Comparison of ENCODE assay signal across 12 cellular contexts in genomic region chr9:77927265-77927664, GRCh38.
DNase-seq lines count a peak whose midpoint lies in the region; ATAC-seq, FAIRE-seq and TF ChIP-seq lines count a peak whose summit lies in the region.
"Had no signal": no experiment of that assay in that cellular context is flagged by ENCODE, and none has a peak within 500 bp of the region (broad histone marks: within the 10 kb centered on the region; RNA-seq: fewer than 3 reads in every experiment).

No MANE protein-coding gene starts in this region.

- H3K9me3 Mint-ChIP-seq in activated T-cell treated with anti-CD3 and anti-CD28 coated beads, Interleukin-2, amount 50 U/mL, for 72 hours = no peaks in the 10 kb centered on the region
- H3K9me3 Mint-ChIP-seq in activated T-cell treated with anti-CD3 and anti-CD28 coated beads, Interleukin-2, amount 50 U/mL, for 4 hours = no peaks in the 10 kb centered on the region
- H3K9me3 Mint-ChIP-seq: stimulated activated memory B cell treated with anti-CD40 and anti-IgM and Interleukin-4, amounts not matched to agents 10 μg/mL and 1 μg/mL and 100 μg/mL, for 72 hours had no signal

- H3K4me3 ChIP-seq in SK-N-MC = peak overlapping the region; percentile 6; the same call in 1 of the 2 replicates
- no peak overlapping the region for H3K4me3 ChIP-seq in fibroblast of the aortic adventitia (ENCODE audit: low read depth, low read length)
- no peak overlapping the region for H3K4me3 ChIP-seq in aorta (ENCODE audit: low read length in 2 of 2)
- H3K4me3 ChIP-seq: cardiac muscle cell had no signal

- H3K27me3 Mint-ChIP-seq in activated T-cell treated with anti-CD3 and anti-CD28 coated beads, Interleukin-2, amount 50 U/mL, for 72 hours (ENCODE audit: low read depth) = no peaks in the 10 kb centered on the region
- H3K27me3 Mint-ChIP-seq in activated T-cell treated with anti-CD3 and anti-CD28 coated beads, Interleukin-2, amount 50 U/mL, for 4 hours (ENCODE audit: low read depth) = no peaks in the 10 kb centered on the region

- H3K9me3 ChIP-seq in SK-N-MC (ENCODE audit: low read depth, low read length) = 0 out of 2 replicates have a peak, but pooled peaks cover 4% of the 10 kb centered on the region
- no peaks in the 10 kb centered on the region for H3K9me3 ChIP-seq in aorta (ENCODE audit: control insufficient read depth, low read length)

- H3K4me1 Mint-ChIP-seq in activated T-cell treated with anti-CD3 and anti-CD28 coated beads, Interleukin-2, amount 50 U/mL, for 72 hours (ENCODE audit: low read depth) = peaks cover 17% of the 10 kb centered on the region
- H3K4me1 Mint-ChIP-seq in activated T-cell treated with anti-CD3 and anti-CD28 coated beads, Interleukin-2, amount 50 U/mL, for 4 hours (ENCODE audit: low read depth) = peaks cover 23% of the 10 kb centered on the region
- H3K4me1 Mint-ChIP-seq: stimulated activated memory B cell treated with anti-CD40 and anti-IgM and Interleukin-4, amounts not matched to agents 10 μg/mL and 1 μg/mL and 100 μg/mL, for 72 hours had no signal

- no peak for FAIRE-seq in GM19239 (lab: Jason Lieb, UNC)

- H3K4me1 ChIP-seq in aorta (ENCODE audit: control insufficient read depth in 1 of 2, insufficient read depth in 2 of 2, low read length in 2 of 2) = peaks cover 2 to 8% of the 10 kb centered on the region in 2 donors

- H3K36me3 ChIP-seq in SK-N-MC (ENCODE audit: insufficient read depth, low read length) (peaks cover 5% of the 10 kb centered on the region), aorta (ENCODE audit: control insufficient read depth in 1 of 2, insufficient read depth in 2 of 2, low read length in 1 of 2) (no peaks in the 10 kb centered on the region)
- H3K36me3 ChIP-seq: cardiac muscle cell had no signal

- no peak for DNase-seq in activated T-cell treated with anti-CD3 and anti-CD28 coated beads, Interleukin-2, amount 50 U/mL, for 72 hours
- DNase-seq in activated T-cell treated with anti-CD3 and anti-CD28 coated beads, Interleukin-2, amount 50 U/mL, for 4 hours = no peak
- DNase-seq in SK-N-MC (ENCODE audit: low read depth, low spot score) (no peak), fibroblast of the aortic adventitia (ENCODE audit: low read depth) (peak; percentile 71), aorta (no peak), medulla oblongata (ENCODE audit: extremely low spot score) (no peak), GM19239 (ENCODE audit: insufficient read length, low spot score) (no peak)
- DNase-seq: foreskin melanocyte, left cardiac atrium had no signal

- H3K27ac ChIP-seq in SK-N-MC = peak overlapping the region; percentile 87; the same call in 1 of the 2 replicates
- H3K27ac ChIP-seq in aorta (ENCODE audit: low read depth in 1 of 2, low read length in 2 of 2) = peak overlapping the region in 1 of 2 donors; percentile 33
- H3K27ac ChIP-seq: cardiac muscle cell had no signal

- H3K27ac Mint-ChIP-seq in activated T-cell treated with anti-CD3 and anti-CD28 coated beads, Interleukin-2, amount 50 U/mL, for 72 hours = peak overlapping the region; percentile 36
- H3K27ac Mint-ChIP-seq: stimulated activated memory B cell treated with anti-CD40 and anti-IgM and Interleukin-4, amounts not matched to agents 10 μg/mL and 1 μg/mL and 100 μg/mL, for 72 hours had no signal

- no peaks in the 10 kb centered on the region for H3K27me3 ChIP-seq in aorta (ENCODE audit: control insufficient read depth in 1 of 2, insufficient read depth in 2 of 2, low read length in 1 of 2)
- H3K27me3 ChIP-seq: cardiac muscle cell had no signal

- intact Hi-C loops in aorta (cut with DNase I) = no loop called here

- 3 to 4% methylated on average over 2 of the region's 2 CpGs for WGBS in aorta, 2 donors

- no peak overlapping the region for H3K4me3 Mint-ChIP-seq in activated T-cell treated with anti-CD3 and anti-CD28 coated beads, Interleukin-2, amount 50 U/mL, for 72 hours
- no peak overlapping the region for H3K4me3 Mint-ChIP-seq in activated T-cell treated with anti-CD3 and anti-CD28 coated beads, Interleukin-2, amount 50 U/mL, for 4 hours
- H3K4me3 Mint-ChIP-seq: stimulated activated memory B cell treated with anti-CD40 and anti-IgM and Interleukin-4, amounts not matched to agents 10 μg/mL and 1 μg/mL and 100 μg/mL, for 72 hours had no signal

- TF ChIP-seq CTCF in fibroblast of the aortic adventitia (IDR thresholded peaks at IDR 0.05; ENCODE audit: insufficient read depth, low read length) = no peak

- no peaks in the 10 kb centered on the region for H3K36me3 Mint-ChIP-seq in activated T-cell treated with anti-CD3 and anti-CD28 coated beads, Interleukin-2, amount 50 U/mL, for 72 hours (ENCODE audit: insufficient read depth in 2 of 2)
- peaks cover 2% of the 10 kb centered on the region for H3K36me3 Mint-ChIP-seq in activated T-cell treated with anti-CD3 and anti-CD28 coated beads, Interleukin-2, amount 50 U/mL, for 4 hours (ENCODE audit: insufficient read depth)
- H3K36me3 Mint-ChIP-seq: stimulated activated memory B cell treated with anti-CD40 and anti-IgM and Interleukin-4, amounts not matched to agents 10 μg/mL and 1 μg/mL and 100 μg/mL, for 72 hours had no signal

- no peak for ATAC-seq in activated T-cell treated with anti-CD3 and anti-CD28 coated beads, Interleukin-2, amount 50 U/mL, for 72 hours (replicated peaks in 1 of 2)
- ATAC-seq in activated T-cell treated with anti-CD3 and anti-CD28 coated beads, Interleukin-2, amount 50 U/mL, for 4 hours = no peak
- peak; percentile 77 for ATAC-seq in aorta (ENCODE audit: low FRiP score)
- no peak for ATAC-seq in HG03025 (IDR thresholded peaks at IDR 0.05; ENCODE audit: low FRiP score, unreplicated experiment)
- ATAC-seq: stimulated activated memory B cell treated with anti-CD40 and anti-IgM and Interleukin-4, amounts not matched to agents 10 μg/mL and 1 μg/mL and 100 μg/mL, for 72 hours had no signal

- H3K9ac ChIP-seq in SK-N-MC (ENCODE audit: insufficient read length) = no peak overlapping the region
